1 cellular context compared by ENCODE assay signal in the genomic region with DNA sequence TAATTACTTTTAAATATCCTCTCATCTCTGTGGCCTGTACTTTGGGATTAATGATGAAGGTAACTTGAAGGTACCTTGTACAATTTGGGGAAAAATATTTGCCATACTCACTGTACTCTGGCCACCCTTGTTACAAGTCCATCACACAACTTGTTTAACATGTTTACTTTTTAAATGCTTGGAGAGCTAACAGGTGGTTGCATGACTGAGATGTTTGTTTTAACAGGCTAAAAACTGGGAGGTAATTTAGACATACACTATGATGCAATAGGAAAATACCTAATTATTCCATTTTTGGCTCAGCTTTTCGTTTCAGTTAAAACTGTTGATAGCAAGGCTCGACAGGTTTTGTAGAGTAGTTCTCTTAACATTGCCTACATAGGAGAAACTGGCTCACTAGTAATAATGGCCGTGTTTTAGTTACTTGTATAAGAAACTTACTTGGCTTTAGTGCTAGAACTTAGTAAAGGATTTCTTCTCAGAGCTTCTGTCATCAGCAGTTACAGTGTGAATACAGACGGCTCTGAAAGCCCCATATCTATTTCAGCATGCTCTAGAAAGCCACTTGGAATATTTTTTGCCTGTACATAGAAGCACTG.
TF ChIP-seq lines count a peak whose summit lies in the region.

No MANE protein-coding gene starts in this region.

TF ChIP-seq in HEK293, 187 proteins besides CTCF, POLR2A, EP300 and RAD21 (continued from another document):
- TF ChIP-seq, protein P1, sequence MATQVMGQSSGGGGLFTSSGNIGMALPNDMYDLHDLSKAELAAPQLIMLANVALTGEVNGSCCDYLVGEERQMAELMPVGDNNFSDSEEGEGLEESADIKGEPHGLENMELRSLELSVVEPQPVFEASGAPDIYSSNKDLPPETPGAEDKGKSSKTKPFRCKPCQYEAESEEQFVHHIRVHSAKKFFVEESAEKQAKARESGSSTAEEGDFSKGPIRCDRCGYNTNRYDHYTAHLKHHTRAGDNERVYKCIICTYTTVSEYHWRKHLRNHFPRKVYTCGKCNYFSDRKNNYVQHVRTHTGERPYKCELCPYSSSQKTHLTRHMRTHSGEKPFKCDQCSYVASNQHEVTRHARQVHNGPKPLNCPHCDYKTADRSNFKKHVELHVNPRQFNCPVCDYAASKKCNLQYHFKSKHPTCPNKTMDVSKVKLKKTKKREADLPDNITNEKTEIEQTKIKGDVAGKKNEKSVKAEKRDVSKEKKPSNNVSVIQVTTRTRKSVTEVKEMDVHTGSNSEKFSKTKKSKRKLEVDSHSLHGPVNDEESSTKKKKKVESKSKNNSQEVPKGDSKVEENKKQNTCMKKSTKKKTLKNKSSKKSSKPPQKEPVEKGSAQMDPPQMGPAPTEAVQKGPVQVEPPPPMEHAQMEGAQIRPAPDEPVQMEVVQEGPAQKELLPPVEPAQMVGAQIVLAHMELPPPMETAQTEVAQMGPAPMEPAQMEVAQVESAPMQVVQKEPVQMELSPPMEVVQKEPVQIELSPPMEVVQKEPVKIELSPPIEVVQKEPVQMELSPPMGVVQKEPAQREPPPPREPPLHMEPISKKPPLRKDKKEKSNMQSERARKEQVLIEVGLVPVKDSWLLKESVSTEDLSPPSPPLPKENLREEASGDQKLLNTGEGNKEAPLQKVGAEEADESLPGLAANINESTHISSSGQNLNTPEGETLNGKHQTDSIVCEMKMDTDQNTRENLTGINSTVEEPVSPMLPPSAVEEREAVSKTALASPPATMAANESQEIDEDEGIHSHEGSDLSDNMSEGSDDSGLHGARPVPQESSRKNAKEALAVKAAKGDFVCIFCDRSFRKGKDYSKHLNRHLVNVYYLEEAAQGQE (tag by site-specific recombination; IDR thresholded peaks at IDR 0.05) = no peak
- TF ChIP-seq, protein P2, sequence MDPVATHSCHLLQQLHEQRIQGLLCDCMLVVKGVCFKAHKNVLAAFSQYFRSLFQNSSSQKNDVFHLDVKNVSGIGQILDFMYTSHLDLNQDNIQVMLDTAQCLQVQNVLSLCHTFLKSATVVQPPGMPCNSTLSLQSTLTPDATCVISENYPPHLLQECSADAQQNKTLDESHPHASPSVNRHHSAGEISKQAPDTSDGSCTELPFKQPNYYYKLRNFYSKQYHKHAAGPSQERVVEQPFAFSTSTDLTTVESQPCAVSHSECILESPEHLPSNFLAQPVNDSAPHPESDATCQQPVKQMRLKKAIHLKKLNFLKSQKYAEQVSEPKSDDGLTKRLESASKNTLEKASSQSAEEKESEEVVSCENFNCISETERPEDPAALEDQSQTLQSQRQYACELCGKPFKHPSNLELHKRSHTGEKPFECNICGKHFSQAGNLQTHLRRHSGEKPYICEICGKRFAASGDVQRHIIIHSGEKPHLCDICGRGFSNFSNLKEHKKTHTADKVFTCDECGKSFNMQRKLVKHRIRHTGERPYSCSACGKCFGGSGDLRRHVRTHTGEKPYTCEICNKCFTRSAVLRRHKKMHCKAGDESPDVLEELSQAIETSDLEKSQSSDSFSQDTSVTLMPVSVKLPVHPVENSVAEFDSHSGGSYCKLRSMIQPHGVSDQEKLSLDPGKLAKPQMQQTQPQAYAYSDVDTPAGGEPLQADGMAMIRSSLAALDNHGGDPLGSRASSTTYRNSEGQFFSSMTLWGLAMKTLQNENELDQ (tag by site-specific recombination; IDR thresholded peaks at IDR 0.05; ENCODE audit: low read depth) = no peak
- TF ChIP-seq, protein P3, sequence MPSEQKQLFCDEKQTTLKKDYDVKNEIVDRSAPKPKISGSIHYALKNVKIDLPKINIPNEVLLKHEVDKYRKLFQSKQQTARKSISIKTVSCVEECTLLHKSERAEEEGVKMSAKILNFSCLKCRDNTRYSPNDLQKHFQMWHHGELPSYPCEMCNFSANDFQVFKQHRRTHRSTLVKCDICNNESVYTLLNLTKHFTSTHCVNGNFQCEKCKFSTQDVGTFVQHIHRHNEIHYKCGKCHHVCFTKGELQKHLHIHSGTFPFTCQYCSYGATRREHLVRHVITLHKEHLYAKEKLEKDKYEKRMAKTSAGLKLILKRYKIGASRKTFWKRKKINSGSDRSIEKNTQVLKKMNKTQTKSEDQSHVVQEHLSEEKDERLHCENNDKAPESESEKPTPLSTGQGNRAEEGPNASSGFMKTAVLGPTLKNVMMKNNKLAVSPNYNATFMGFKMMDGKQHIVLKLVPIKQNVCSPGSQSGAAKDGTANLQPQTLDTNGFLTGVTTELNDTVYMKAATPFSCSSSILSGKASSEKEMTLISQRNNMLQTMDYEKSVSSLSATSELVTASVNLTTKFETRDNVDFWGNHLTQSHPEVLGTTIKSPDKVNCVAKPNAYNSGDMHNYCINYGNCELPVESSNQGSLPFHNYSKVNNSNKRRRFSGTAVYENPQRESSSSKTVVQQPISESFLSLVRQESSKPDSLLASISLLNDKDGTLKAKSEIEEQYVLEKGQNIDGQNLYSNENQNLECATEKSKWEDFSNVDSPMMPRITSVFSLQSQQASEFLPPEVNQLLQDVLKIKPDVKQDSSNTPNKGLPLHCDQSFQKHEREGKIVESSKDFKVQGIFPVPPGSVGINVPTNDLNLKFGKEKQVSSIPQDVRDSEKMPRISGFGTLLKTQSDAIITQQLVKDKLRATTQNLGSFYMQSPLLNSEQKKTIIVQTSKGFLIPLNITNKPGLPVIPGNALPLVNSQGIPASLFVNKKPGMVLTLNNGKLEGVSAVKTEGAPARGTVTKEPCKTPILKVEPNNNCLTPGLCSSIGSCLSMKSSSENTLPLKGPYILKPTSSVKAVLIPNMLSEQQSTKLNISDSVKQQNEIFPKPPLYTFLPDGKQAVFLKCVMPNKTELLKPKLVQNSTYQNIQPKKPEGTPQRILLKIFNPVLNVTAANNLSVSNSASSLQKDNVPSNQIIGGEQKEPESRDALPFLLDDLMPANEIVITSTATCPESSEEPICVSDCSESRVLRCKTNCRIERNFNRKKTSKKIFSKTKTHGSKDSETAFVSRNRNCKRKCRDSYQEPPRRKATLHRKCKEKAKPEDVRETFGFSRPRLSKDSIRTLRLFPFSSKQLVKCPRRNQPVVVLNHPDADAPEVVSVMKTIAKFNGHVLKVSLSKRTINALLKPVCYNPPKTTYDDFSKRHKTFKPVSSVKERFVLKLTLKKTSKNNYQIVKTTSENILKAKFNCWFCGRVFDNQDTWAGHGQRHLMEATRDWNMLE (tag by site-specific recombination; conservative IDR thresholded peaks at IDR 0.05; ENCODE audit: low read depth) = no peak
- TF ChIP-seq ZNF169 (tag by site-specific recombination; IDR thresholded peaks at IDR 0.05) (no peak), HOXA7 (CRISPR knock-in tag; IDR thresholded peaks at IDR 0.05; ENCODE audit: borderline replicate concordance) (no peak), ZNF433 (tag by site-specific recombination; IDR thresholded peaks at IDR 0.05; ENCODE audit: low read depth) (no peak), EGR2 (tag by site-specific recombination; IDR thresholded peaks at IDR 0.05; ENCODE audit: low read depth) (no peak), ZBTB21 (tag by site-specific recombination; IDR thresholded peaks at IDR 0.05) (no peak)
- TF ChIP-seq, protein P4, sequence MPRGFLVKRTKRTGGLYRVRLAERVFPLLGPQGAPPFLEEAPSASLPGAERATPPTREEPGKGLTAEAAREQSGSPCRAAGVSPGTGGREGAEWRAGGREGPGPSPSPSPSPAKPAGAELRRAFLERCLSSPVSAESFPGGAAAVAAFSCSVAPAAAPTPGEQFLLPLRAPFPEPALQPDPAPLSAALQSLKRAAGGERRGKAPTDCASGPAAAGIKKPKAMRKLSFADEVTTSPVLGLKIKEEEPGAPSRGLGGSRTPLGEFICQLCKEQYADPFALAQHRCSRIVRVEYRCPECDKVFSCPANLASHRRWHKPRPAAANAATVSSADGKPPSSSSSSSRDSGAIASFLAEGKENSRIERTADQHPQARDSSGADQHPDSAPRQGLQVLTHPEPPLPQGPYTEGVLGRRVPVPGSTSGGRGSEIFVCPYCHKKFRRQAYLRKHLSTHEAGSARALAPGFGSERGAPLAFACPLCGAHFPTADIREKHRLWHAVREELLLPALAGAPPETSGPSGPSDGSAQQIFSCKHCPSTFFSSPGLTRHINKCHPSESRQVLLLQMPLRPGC (tag by site-specific recombination; IDR thresholded peaks at IDR 0.05) = no peak
TF ChIP-seq in HEK293: peak in this region for 6.
